In genomic region chr3:125001557-125002413, GRCh38 we compare ENCODE assay signal across 1 cellular context.
TF ChIP-seq lines count a peak whose summit lies in the region.

No MANE protein-coding gene starts in this region.

TF ChIP-seq in HepG2, 621 proteins besides CTCF, POLR2A, EP300 and RAD21 (continued from another document and continues in another):
- TF ChIP-seq UBTF (CRISPR knock-in tag; IDR thresholded peaks at IDR 0.05) (peak; percentile 25; the same call in 1 of the 2 replicates), EHMT2 (IDR thresholded peaks at IDR 0.05; ENCODE audit: borderline replicate concordance, low read depth, low read length) (no peak), RFX3 (CRISPR knock-in tag; IDR thresholded peaks at IDR 0.05) (peak; percentile 54; the same call in 1 of the 2 replicates), ZNF501 (CRISPR knock-in tag; IDR thresholded peaks at IDR 0.05) (no peak), ZMYM3 (CRISPR knock-in tag; IDR thresholded peaks at IDR 0.05) (no peak), HNF4A (CRISPR knock-in tag; IDR thresholded peaks at IDR 0.05) (peak; percentile 87), ZIK1 (CRISPR knock-in tag; IDR thresholded peaks at IDR 0.05; ENCODE audit: borderline replicate concordance, low read depth) (no peak), SMARCE1 (IDR thresholded peaks at IDR 0.05; ENCODE audit: borderline replicate concordance) (no peak), ETV6 (CRISPR knock-in tag; conservative IDR thresholded peaks at IDR 0.05) (no peak), ZFP90 (CRISPR knock-in tag; IDR thresholded peaks at IDR 0.05; ENCODE audit: borderline replicate concordance) (no peak; the same call in 1 of the 2 replicates), ZNF160 (CRISPR knock-in tag; IDR thresholded peaks at IDR 0.05) (peak; percentile 49; the same call in 1 of the 2 replicates), MEF2D (CRISPR knock-in tag; IDR thresholded peaks at IDR 0.05) (peak; percentile 81), YEATS2 (CRISPR knock-in tag; IDR thresholded peaks at IDR 0.05; ENCODE audit: borderline replicate concordance) (no peak; the same call in 1 of the 2 replicates), ZNF407 (CRISPR knock-in tag; IDR thresholded peaks at IDR 0.05; ENCODE audit: not compliant biosample characterization) (no peak), HIVEP1 (CRISPR knock-in tag; IDR thresholded peaks at IDR 0.05) (peak; percentile 75; the same call in 1 of the 2 replicates), ZNF326 (CRISPR knock-in tag; IDR thresholded peaks at IDR 0.05; ENCODE audit: borderline replicate concordance) (no peak), TRAFD1 (CRISPR knock-in tag; IDR thresholded peaks at IDR 0.05; ENCODE audit: borderline replicate concordance) (0 out of 2 replicates have a peak, but pooled peaks have one; percentile 49), PREB (CRISPR knock-in tag; IDR thresholded peaks at IDR 0.05) (no peak), HOXA5 (CRISPR knock-in tag; IDR thresholded peaks at IDR 0.05) (peak; percentile 78; the same call in 1 of the 2 replicates), SMC3 (IDR thresholded peaks at IDR 0.05; ENCODE audit: low read length) (peak; percentile 13; the same call in 1 of the 2 replicates), FOSL1 (CRISPR knock-in tag; IDR thresholded peaks at IDR 0.05; ENCODE audit: borderline replicate concordance) (no peak; the same call in 1 of the 2 replicates), THAP9 (CRISPR knock-in tag; IDR thresholded peaks at IDR 0.05; ENCODE audit: borderline replicate concordance) (no peak), GATAD2A (CRISPR knock-in tag; IDR thresholded peaks at IDR 0.05) (peak; percentile 90), JDP2 (CRISPR knock-in tag; IDR thresholded peaks at IDR 0.05; ENCODE audit: borderline replicate concordance) (no peak), ZBTB2 (CRISPR knock-in tag; IDR thresholded peaks at IDR 0.05; ENCODE audit: low read depth) (no peak), ZNF549 (CRISPR knock-in tag; IDR thresholded peaks at IDR 0.05) (no peak), ZNF614 (CRISPR knock-in tag; IDR thresholded peaks at IDR 0.05; ENCODE audit: borderline replicate concordance) (peak; percentile 25), KMT2A (CRISPR knock-in tag; IDR thresholded peaks at IDR 0.05) (peak; percentile 47; the same call in 1 of the 2 replicates), ZNF609 (CRISPR knock-in tag; IDR thresholded peaks at IDR 0.05; ENCODE audit: borderline replicate concordance) (peak; percentile 96), ZNF703 (CRISPR knock-in tag; IDR thresholded peaks at IDR 0.05; ENCODE audit: borderline replicate concordance) (no peak), GPN1 (CRISPR knock-in tag; IDR thresholded peaks at IDR 0.05; ENCODE audit: borderline replicate concordance) (no peak), ZNF784 (CRISPR knock-in tag; IDR thresholded peaks at IDR 0.05; ENCODE audit: borderline replicate concordance) (0 out of 2 replicates have a peak, but pooled peaks have one; percentile 45)
